In the genomic region with DNA sequence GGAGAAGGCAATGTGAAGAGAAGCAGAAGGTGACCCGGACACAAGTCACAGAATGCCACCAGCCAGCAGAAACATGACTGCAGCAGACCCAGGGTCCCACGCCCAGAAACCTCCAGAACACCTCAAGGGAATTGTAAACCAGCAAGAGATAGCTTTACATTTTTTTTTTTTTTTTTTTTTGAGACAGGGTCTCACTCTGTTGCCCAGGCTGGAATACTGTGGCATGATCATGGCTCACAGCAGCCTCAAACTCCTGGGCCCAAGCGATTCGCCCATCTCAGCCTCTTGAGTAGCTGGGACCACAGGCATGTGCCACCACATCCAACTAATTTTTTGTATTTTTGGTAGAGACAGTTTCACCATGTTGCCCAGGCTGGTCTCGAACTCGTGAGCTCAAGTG, we compare ENCODE assay signal across 5 cellular contexts. TPM values are rescaled to one million over a fixed set of nuclear protein-coding genes. Genes with fewer than 3 reads are reported as not detected.
"Had no signal": no experiment of that assay in that cellular context is flagged by ENCODE, and none has a peak within 500 bp of the region (broad histone marks: within the 10 kb centered on the region; RNA-seq: fewer than 3 reads in every experiment).

No MANE protein-coding gene starts in this region.

- H3K4me3 Mint-ChIP-seq: GM23338, H9 had no signal

- DNase-seq: H9 had no signal

- H3K27ac Mint-ChIP-seq: GM23338, H9 had no signal

- H3K4me3 ChIP-seq: GM23338 had no signal

- ATAC-seq: GM23338 had no signal

- H3K4me1 Mint-ChIP-seq: GM23338, H9 had no signal

RNA-seq across cellular contexts. Expression of a gene that starts 10.5 kb away (rescaled TPM):
- total RNA-seq: GM23338, H1, H9, HT-29, IMR-90 had no signal
